ENCODE assay signal across 18 cellular contexts in genomic region chr9:123058834-123059233, GRCh38. TPM values are rescaled to one million over a fixed set of nuclear protein-coding genes. Genes with fewer than 3 reads are reported as not detected.
DNase-seq lines count a peak whose midpoint lies in the region; ATAC-seq and TF ChIP-seq lines count a peak whose summit lies in the region.
"Had no signal": no experiment of that assay in that cellular context is flagged by ENCODE, and none has a peak within 500 bp of the region (broad histone marks: within the 10 kb centered on the region; RNA-seq: fewer than 3 reads in every experiment).

No MANE protein-coding gene starts in this region.

- H3K36me3 ChIP-seq in breast epithelium (no peaks in the 10 kb centered on the region), liver (ENCODE audit: control insufficient read depth in 4 of 4, insufficient read depth in 3 of 4, low read depth in 1 of 4, low read length in 3 of 4) (peaks cover 0 to 2% (median 0%) of the 10 kb centered on the region in 4 donors), upper lobe of right lung (peaks cover 7% of the 10 kb centered on the region)

- peak overlapping the region; percentile 7 for H3K27ac Mint-ChIP-seq in MCF 10A (ENCODE audit: low read depth, unreplicated experiment)
- H3K27ac Mint-ChIP-seq: activated CD4-positive, alpha-beta memory T cell treated with anti-CD3 and anti-CD28 coated beads, Interleukin-2, amount 10 ng/mL, durations not matched to agents 7 days and 5 days; natural killer cell had no signal

- TF ChIP-seq CTCF in MCF 10A (IDR thresholded peaks at IDR 0.05; ENCODE audit: unreplicated experiment) (no peak), breast epithelium (IDR thresholded peaks at IDR 0.05) (no peak), cardiac fibroblast (IDR thresholded peaks at IDR 0.05; ENCODE audit: low read depth, low read length) (no peak), liver (IDR thresholded peaks at IDR 0.05; ENCODE audit: low read depth, low read length, missing input control) (no peak), upper lobe of right lung (IDR thresholded peaks at IDR 0.05) (no peak)

- H3K36me3 Mint-ChIP-seq in MCF 10A (ENCODE audit: insufficient read depth, unreplicated experiment), result peaks cover 21% of the 10 kb centered on the region
- H3K36me3 Mint-ChIP-seq: natural killer cell had no signal

- H3K4me1 Mint-ChIP-seq in MCF 10A (ENCODE audit: insufficient read depth, unreplicated experiment), result peaks cover 14% of the 10 kb centered on the region
- H3K4me1 Mint-ChIP-seq: activated CD4-positive, alpha-beta memory T cell treated with anti-CD3 and anti-CD28 coated beads, Interleukin-2, amount 10 ng/mL, durations not matched to agents 7 days and 5 days; central memory CD8-positive, alpha-beta T cell had no signal

- H3K27me3 Mint-ChIP-seq in MCF 10A (ENCODE audit: insufficient read depth, unreplicated experiment), result no peaks in the 10 kb centered on the region
- H3K27me3 Mint-ChIP-seq: activated CD4-positive, alpha-beta memory T cell treated with anti-CD3 and anti-CD28 coated beads, Interleukin-2, amount 10 ng/mL, durations not matched to agents 7 days and 5 days; central memory CD8-positive, alpha-beta T cell had no signal

- ATAC-seq in upper lobe of right lung, result peak; percentile 97
- no peak for ATAC-seq in HG02981 (IDR thresholded peaks at IDR 0.05; ENCODE audit: unreplicated experiment)
- no peak for ATAC-seq in esophagus mucosa
- ATAC-seq: natural killer cell, Panc1 had no signal

- no peak overlapping the region for H3K27ac ChIP-seq in breast epithelium
- H3K27ac ChIP-seq in liver (ENCODE audit: low read depth in 1 of 2, low read length in 2 of 2), result no peak overlapping the region
- H3K27ac ChIP-seq in upper lobe of right lung, result peak overlapping the region; percentile 69

- H3K27me3 ChIP-seq in breast epithelium (no peaks in the 10 kb centered on the region), liver (ENCODE audit: control insufficient read depth in 4 of 4, insufficient read depth in 4 of 4, low read length in 3 of 4) (no peaks in the 10 kb centered on the region), upper lobe of right lung (no peaks in the 10 kb centered on the region)

- peaks cover 3% of the 10 kb centered on the region for H3K9me3 Mint-ChIP-seq in MCF 10A (ENCODE audit: unreplicated experiment)
- H3K9me3 Mint-ChIP-seq: activated CD4-positive, alpha-beta memory T cell treated with anti-CD3 and anti-CD28 coated beads, Interleukin-2, amount 10 ng/mL, durations not matched to agents 7 days and 5 days; central memory CD8-positive, alpha-beta T cell; natural killer cell had no signal

- H3K9me3 ChIP-seq in breast epithelium (no peaks in the 10 kb centered on the region), liver (ENCODE audit: control insufficient read depth in 4 of 4, low read length in 3 of 4) (no peaks in the 10 kb centered on the region), upper lobe of right lung (no peaks in the 10 kb centered on the region)
- H3K9me3 ChIP-seq: Caco-2 had no signal

- POLR2A ChIA-PET in MCF 10A (lab: Yijun Ruan, JAX), result no interaction called here

- TF ChIP-seq RAD21 in liver (IDR thresholded peaks at IDR 0.05), result no peak

- BruUV-seq in MCF 10A (replicated peaks; lab: Mats Ljungman, UMichigan), result no TSS peak

- CTCF ChIA-PET in MCF 10A (lab: Yijun Ruan, JAX), result no interaction called here

- no peak overlapping the region for H3K9ac ChIP-seq in liver (ENCODE audit: low read depth in 1 of 2, low read length in 2 of 2)

- H3K4me3 Mint-ChIP-seq in MCF 10A (ENCODE audit: unreplicated experiment), result no peak overlapping the region
- H3K4me3 Mint-ChIP-seq: activated CD4-positive, alpha-beta memory T cell treated with anti-CD3 and anti-CD28 coated beads, Interleukin-2, amount 10 ng/mL, durations not matched to agents 7 days and 5 days; central memory CD8-positive, alpha-beta T cell; natural killer cell had no signal

- TF ChIP-seq POLR2A in breast epithelium (IDR thresholded peaks at IDR 0.05), result no peak

- intact Hi-C loops in MCF 10A (cut with micrococcal nuclease), result no loop called here
- intact Hi-C loops in breast epithelium (cut with DNase I; ENCODE audit: low total_unique reads), result no loop called here
- intact Hi-C loops in upper lobe of right lung (cut with DNase I), result no loop called here

- no peaks in the 10 kb centered on the region for H3K4me1 ChIP-seq in breast epithelium
- H3K4me1 ChIP-seq in liver (ENCODE audit: control insufficient read depth in 4 of 4, insufficient read depth in 4 of 4, low read length in 3 of 4), result no peaks in the 10 kb centered on the region
- H3K4me1 ChIP-seq in upper lobe of right lung, result no peaks in the 10 kb centered on the region

- DNase-seq in MCF 10A (ENCODE audit: unreplicated experiment) (peak; percentile 56), breast epithelium (ENCODE audit: low spot score in 2 of 2) (no peak), cardiac fibroblast (ENCODE audit: low read depth in 2 of 2) (peak; percentile 84 to 91), upper lobe of right lung (no peak), activated gamma-delta T cell treated with Interleukin-2 at 50 U/mL for 16 hours (no peak)
- DNase-seq: activated CD4-positive, alpha-beta memory T cell treated with anti-CD3 and anti-CD28 coated beads, Interleukin-2, amount 10 ng/mL, durations not matched to agents 7 days and 5 days; activated gamma-delta T cell; Caco-2; natural killer cell; NCI-H1105; NCI-H2227 treated with DMSO at 0.1 percent for 48 hours; substantia nigra; T-helper 9 cell had no signal

- H3K4me3 ChIP-seq in breast epithelium (no peak overlapping the region), cardiac fibroblast (replicated peaks in 1 of 2; ENCODE audit: low read depth in 2 of 2, low read length in 2 of 2) (no peak overlapping the region), liver (ENCODE audit: low read depth in 1 of 3, low read length in 3 of 3) (no peak overlapping the region), upper lobe of right lung (no peak overlapping the region)

- WGBS in liver, result 86% methylated on average over 1 of the region's 1 CpG

TF ChIP-seq in liver, 16 proteins besides CTCF, POLR2A, EP300 and RAD21 (continues in another document):
- TF ChIP-seq FOXA1 (IDR thresholded peaks at IDR 0.05) (no peak), JUND (IDR thresholded peaks at IDR 0.05) (peak in 1 of 2 donors; percentile 24), RXRA (IDR thresholded peaks at IDR 0.05) (peak in 1 of 2 donors; percentile 51), YY1 (IDR thresholded peaks at IDR 0.05) (no peak), SP1 (IDR thresholded peaks at IDR 0.05) (peak; percentile 67), MAX (IDR thresholded peaks at IDR 0.05) (no peak), HNF4G (IDR thresholded peaks at IDR 0.05) (peak; percentile 29), REST (IDR thresholded peaks at IDR 0.05) (no peak), TAF1 (conservative IDR thresholded peaks at IDR 0.05) (no peak), GABPA (IDR thresholded peaks at IDR 0.05 in 1 of 2, conservative IDR thresholded peaks at IDR 0.05 in 1 of 2) (no peak), NR2F2 (IDR thresholded peaks at IDR 0.05) (no peak), FOXA2 (IDR thresholded peaks at IDR 0.05) (no peak), HNF4A (conservative IDR thresholded peaks at IDR 0.05) (peak in 1 of 2 donors; percentile 63), EGR1 (IDR thresholded peaks at IDR 0.05; ENCODE audit: low read depth in 2 of 2) (no peak), ZBTB33 (IDR thresholded peaks at IDR 0.05) (no peak)

RNA-seq across cellular contexts. Expression of gene GPR21, which starts 25.4 kb away (rescaled TPM):
- total RNA-seq in MCF 10A (2022), result 0.37 TPM in 1 of 2 replicates, not detected in the other
- total RNA-seq in breast epithelium, result 1 to 10 TPM in 2 of 3 donors, not detected in 1; 3.3 to 6.7 TPM
- under 1 TPM in 1 of 2 donors, not detected in 1; 0.67 TPM for total RNA-seq in liver
- under 1 TPM in 1 of 2 donors, not detected in 1; 0.07 TPM for polyA plus RNA-seq in liver
- 3.3 TPM for total RNA-seq in upper lobe of right lung
- 0.76 TPM for total RNA-seq in esophagus mucosa

Comparison
In these comparisons a context has a peak if more than half of its experiments do, and no peak if none do; other contexts are left out.
1. DNase-seq: peak in MCF 10A (single experiment) and cardiac fibroblast (2 of 2); none in breast epithelium (0 of 2), upper lobe of right lung (single experiment) and activated gamma-delta T cell treated with Interleukin-2 at 50 U/mL for 16 hours (single experiment).